Comparison of ENCODE assay signal across 10 cellular contexts in the genomic region with DNA sequence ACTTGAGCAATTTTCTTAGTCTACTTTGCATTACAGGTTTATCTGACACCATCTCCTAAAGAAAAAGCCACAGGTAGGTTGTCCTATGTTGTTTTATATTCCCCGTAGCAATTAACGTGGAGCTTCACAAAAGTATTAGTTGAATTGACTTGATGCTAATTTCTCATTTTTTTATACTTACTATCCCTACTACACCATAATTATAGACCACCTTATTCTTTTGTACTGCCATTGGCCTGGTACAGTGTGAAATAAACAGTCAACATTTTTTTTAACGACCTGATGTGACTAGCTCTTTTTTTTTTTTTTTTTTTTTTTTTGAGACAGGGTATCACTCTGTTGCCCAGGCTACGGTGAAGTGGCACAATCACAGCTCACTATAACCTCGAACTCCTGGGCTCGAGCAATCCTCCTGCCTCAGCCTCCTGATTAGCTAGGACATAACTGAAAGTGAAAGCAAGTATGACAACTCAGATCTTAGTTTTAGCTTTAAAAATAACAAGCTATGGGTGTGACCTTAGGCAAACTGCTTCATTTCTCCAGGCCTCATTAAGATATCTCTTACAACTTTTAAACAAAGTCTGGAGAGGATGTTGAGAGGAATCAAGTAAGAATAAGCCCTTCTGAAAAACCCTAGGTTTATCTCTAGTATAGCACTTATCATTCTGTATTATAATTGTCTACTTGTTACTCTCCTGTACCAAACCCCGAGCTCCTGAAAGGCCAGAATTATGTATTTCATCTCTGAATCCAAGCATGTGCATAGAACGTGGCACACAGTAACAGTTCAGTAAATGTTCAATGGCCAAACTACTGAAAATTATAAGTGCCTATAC. TPM values are rescaled to one million over a fixed set of nuclear protein-coding genes. Genes with fewer than 3 reads are reported as not detected.
A peak's percentile ranks its signal among the peaks of the same experiment; 100 is the strongest.
DNase-seq lines count a peak whose midpoint lies in the region; ATAC-seq, FAIRE-seq and TF ChIP-seq lines count a peak whose summit lies in the region.
"Had no signal": no experiment of that assay in that cellular context is flagged by ENCODE, and none has a peak within 500 bp of the region (broad histone marks: within the 10 kb centered on the region; RNA-seq: fewer than 3 reads in every experiment).

No MANE protein-coding gene starts in this region.

- H3F3A ChIP-seq in DOHH2 (ENCODE audit: control insufficient read depth, insufficient read depth): peaks cover 7% of the 10 kb centered on the region

- H3K36me3 ChIP-seq in DOHH2 (ENCODE audit: control insufficient read depth, low read length): no peaks in the 10 kb centered on the region
- no peaks in the 10 kb centered on the region for H3K36me3 ChIP-seq in naive thymus-derived CD4-positive, alpha-beta T cell (ENCODE audit: control insufficient read depth in 2 of 3, insufficient read depth in 3 of 3, low read length in 3 of 3)
- H3K36me3 ChIP-seq: ovary had no signal

- peak overlapping the region; percentile 91 for H3K27ac Mint-ChIP-seq in MCF 10A (ENCODE audit: low read depth, unreplicated experiment)
- H3K27ac Mint-ChIP-seq in naive thymus-derived CD4-positive, alpha-beta T cell: peak overlapping the region; percentile 23 to 89 (median 81)

- no peaks in the 10 kb centered on the region for H3K36me3 Mint-ChIP-seq in MCF 10A (ENCODE audit: insufficient read depth, unreplicated experiment)
- H3K36me3 Mint-ChIP-seq in naive thymus-derived CD4-positive, alpha-beta T cell: peaks cover 0 to 13% (median 0%) of the 10 kb centered on the region in 5 donors

- peaks cover 17% of the 10 kb centered on the region for H3K4me1 Mint-ChIP-seq in MCF 10A (ENCODE audit: insufficient read depth, unreplicated experiment)
- peaks cover 38 to 79% (median 60%) of the 10 kb centered on the region in 7 donors for H3K4me1 Mint-ChIP-seq in naive thymus-derived CD4-positive, alpha-beta T cell

- POLR2A ChIA-PET in MCF 10A (lab: Yijun Ruan, JAX): interaction anchor here (0.5 to 11.9 kb wide), 7 partner anchors 8 to 1726 kb away, joined by 3 to 137 read pairs (median 4); a partner anchor contains a TSS
- POLR2A ChIA-PET in naive thymus-derived CD4-positive, alpha-beta T cell (lab: Charles Lee): interaction anchor here (0.6 to 1.7 kb wide), 7 partner anchors 13 to 1980 kb away, joined by 3 to 6 read pairs (median 4); no protein-coding TSS in a partner anchor

- H3K27ac ChIP-seq in DOHH2 (ENCODE audit: low read depth, low read length): no peak overlapping the region
- H3K27ac ChIP-seq in naive thymus-derived CD4-positive, alpha-beta T cell (ENCODE audit: low read depth, low read length): peak overlapping the region; percentile 36

- peaks cover 11% of the 10 kb centered on the region; the same call in 1 of the 2 replicates for H4K20me1 ChIP-seq in DOHH2 (ENCODE audit: control insufficient read depth, insufficient read depth, low read depth, low read length)

- peak overlapping the region; percentile 10; the same call in 1 of the 2 replicates for H3K4me2 ChIP-seq in DOHH2 (ENCODE audit: low read length)

- CTCF ChIA-PET in MCF 10A (lab: Yijun Ruan, JAX): interaction anchor here (1.3 to 3.1 kb wide), 4 partner anchors 20 to 65 kb away, joined by 3 to 15 read pairs (median 6); no protein-coding TSS in a partner anchor
- CTCF ChIA-PET in naive thymus-derived CD4-positive, alpha-beta T cell (lab: Charles Lee): interaction anchor here (0.6 to 3.8 kb wide), 3 partner anchors 20 to 422 kb away, joined by 3 to 27 read pairs (median 7); no protein-coding TSS in a partner anchor

- H3K9me3 ChIP-seq in DOHH2 (ENCODE audit: control insufficient read depth, insufficient read depth, low read length): no peaks in the 10 kb centered on the region
- H3K9me3 ChIP-seq in naive thymus-derived CD4-positive, alpha-beta T cell (ENCODE audit: control insufficient read depth in 2 of 3, low read length in 3 of 3): no peaks in the 10 kb centered on the region
- H3K9me3 ChIP-seq: ovary had no signal

- H3K27me3 ChIP-seq in DOHH2 (ENCODE audit: control insufficient read depth, low read length): no peaks in the 10 kb centered on the region
- H3K27me3 ChIP-seq in naive thymus-derived CD4-positive, alpha-beta T cell (ENCODE audit: control insufficient read depth in 2 of 2, insufficient read depth in 2 of 2, low read length in 2 of 2): no peaks in the 10 kb centered on the region
- H3K27me3 ChIP-seq: ovary had no signal

- peaks cover 55% of the 10 kb centered on the region for H3K79me2 ChIP-seq in DOHH2 (ENCODE audit: control insufficient read depth, low read length)

- no peaks in the 10 kb centered on the region for H3K9me2 ChIP-seq in DOHH2 (replicated peaks; ENCODE audit: control insufficient read depth, low read length)

- no peak overlapping the region for H3K4me3 ChIP-seq in DOHH2 (ENCODE audit: low read length)
- peak overlapping the region; percentile 7 for H3K4me3 ChIP-seq in naive thymus-derived CD4-positive, alpha-beta T cell (ENCODE audit: low read length)
- H3K4me3 ChIP-seq: ovary had no signal

- peaks cover 24% of the 10 kb centered on the region for H3K4me1 ChIP-seq in DOHH2 (ENCODE audit: control insufficient read depth, low read length)
- H3K4me1 ChIP-seq in naive thymus-derived CD4-positive, alpha-beta T cell (ENCODE audit: control insufficient read depth in 2 of 2, insufficient read depth in 2 of 2, low read length in 2 of 2): peaks cover 22 to 30% of the 10 kb centered on the region in 2 donors

- FAIRE-seq in RCC 7860 (lab: Jason Lieb, UNC) (no peak), H54 (lab: Jason Lieb, UNC) (no peak)

- intact Hi-C loops in MCF 10A (cut with micrococcal nuclease): no loop called here
- intact Hi-C loops in naive thymus-derived CD4-positive, alpha-beta T cell (cut with micrococcal nuclease): loop anchor here (2.0 to 5.0 kb wide), 2 partner anchors 18 to 48 kb away; a partner anchor contains a TSS

- ATAC-seq in naive thymus-derived CD4-positive, alpha-beta T cell: peak; percentile 89
- no peak for ATAC-seq in HG03095 (IDR thresholded peaks at IDR 0.05; ENCODE audit: unreplicated experiment)

- no TSS peak for BruUV-seq in MCF 10A (replicated peaks; lab: Mats Ljungman, UMichigan)

- no peaks in the 10 kb centered on the region for H3K27me3 Mint-ChIP-seq in MCF 10A (ENCODE audit: insufficient read depth, unreplicated experiment)
- H3K27me3 Mint-ChIP-seq in naive thymus-derived CD4-positive, alpha-beta T cell: no peaks in the 10 kb centered on the region

- peak overlapping the region; percentile 61 for H3K4me3 Mint-ChIP-seq in MCF 10A (ENCODE audit: unreplicated experiment)
- H3K4me3 Mint-ChIP-seq in naive thymus-derived CD4-positive, alpha-beta T cell: peak overlapping the region; percentile 40 to 81 (median 69)

- H3K9me3 Mint-ChIP-seq in MCF 10A (ENCODE audit: unreplicated experiment): no peaks in the 10 kb centered on the region
- H3K9me3 Mint-ChIP-seq in naive thymus-derived CD4-positive, alpha-beta T cell: no peaks in the 10 kb centered on the region

- TF ChIP-seq CTCF in DOHH2 (IDR thresholded peaks at IDR 0.05; ENCODE audit: low read depth, low read length, poor library complexity, severe bottlenecking) (no peak), MCF 10A (IDR thresholded peaks at IDR 0.05; ENCODE audit: unreplicated experiment) (no peak)

- TF ChIP-seq POLR2A in H54 (IDR thresholded peaks at IDR 0.05; ENCODE audit: low read depth, low read length): no peak

- DNase-seq in RCC 7860 (ENCODE audit: low spot score): peak; percentile 43
- DNase-seq in MCF 10A (ENCODE audit: unreplicated experiment): no peak
- peak in 6 of 9 donors; percentile 8 to 49 (median 33) for DNase-seq in naive thymus-derived CD4-positive, alpha-beta T cell
- DNase-seq in NK-92 treated with Interleukin-12 subunit alpha and Interleukin-12 subunit beta, amount 100 ng/mL, for 24 hours (lab: John Stamatoyannopoulos, UW): no peak
- DNase-seq in 8988T: no peak
- no peak for DNase-seq in H54 (ENCODE audit: insufficient read length, low spot score)
- DNase-seq: KG1, ovary had no signal

RNA-seq across cellular contexts. Expression of a gene that starts 49.5 kb away (rescaled TPM):
- 30.1 and 37.2 TPM in 2 replicates for total RNA-seq in MCF 10A (2022)
- total RNA-seq in naive thymus-derived CD4-positive, alpha-beta T cell: 10 to 100 TPM; 14.8 to 22.9 (median 16.9) TPM
- 10 to 100 TPM; 12.6 to 24.7 TPM for polyA plus RNA-seq in naive thymus-derived CD4-positive, alpha-beta T cell

Comparison
In these comparisons a context has a peak if more than half of its experiments do, and no peak if none do; other contexts are left out.
1. DNase-seq: peak in RCC 7860 (single experiment) and naive thymus-derived CD4-positive, alpha-beta T cell (6 of 9); none in MCF 10A (single experiment), NK-92 treated with Interleukin-12 subunit alpha and Interleukin-12 subunit beta, amount 100 ng/mL, for 24 hours (single experiment), 8988T (single experiment) and H54 (single experiment).